In the genomic region with DNA sequence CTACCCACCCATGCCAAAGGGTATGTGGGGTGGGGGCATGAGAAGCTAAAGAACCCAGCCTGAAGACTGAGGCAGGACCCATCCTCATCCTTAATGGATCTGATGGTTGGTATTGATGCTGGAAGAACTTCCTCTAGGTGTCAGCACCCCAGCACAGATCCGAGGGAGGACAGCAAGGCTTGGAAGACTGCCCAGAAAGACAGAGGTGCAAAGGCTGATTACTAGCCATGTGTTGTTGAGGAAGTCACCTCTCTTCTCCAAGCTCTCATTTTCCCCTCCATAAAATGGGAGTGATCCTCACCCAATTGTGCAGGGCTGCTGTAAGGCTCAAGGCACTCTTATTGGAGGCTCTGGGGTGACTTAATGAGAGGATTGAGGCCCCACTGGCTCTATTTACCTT, we compare ENCODE assay signal across 2 cellular contexts.
TF ChIP-seq lines count a peak whose summit lies in the region.

No MANE protein-coding gene starts in this region.

TF ChIP-seq in SK-N-SH, 30 proteins besides CTCF, POLR2A, EP300 and RAD21 (continued from another document):
- TF ChIP-seq REST (IDR thresholded peaks at IDR 0.05; ENCODE audit: low read depth, low read length), result no peak
- TF ChIP-seq MAX (IDR thresholded peaks at IDR 0.05; ENCODE audit: low read depth), result no peak
TF ChIP-seq in SK-N-SH: peak in this region for 0.

TF ChIP-seq in SK-N-SH treated with all-trans-retinoic acid at 6 μM for 48 hours, 23 proteins besides CTCF, POLR2A, EP300 and RAD21 (continued from another document):
- TF ChIP-seq ARNTL (CRISPR knock-in tag; IDR thresholded peaks at IDR 0.05; ENCODE audit: borderline replicate concordance, low read depth) (no peak), ZNF8 (CRISPR knock-in tag; IDR thresholded peaks at IDR 0.05) (no peak), PPARA (CRISPR knock-in tag; IDR thresholded peaks at IDR 0.05; ENCODE audit: borderline replicate concordance) (no peak)
